Comparison of ENCODE assay signal across 15 cellular contexts in genomic region chr7:29480934-29481625, GRCh38.
DNase-seq lines count a peak whose midpoint lies in the region; ATAC-seq, FAIRE-seq and TF ChIP-seq lines count a peak whose summit lies in the region.
"Had no signal": no experiment of that assay in that cellular context is flagged by ENCODE, and none has a peak within 500 bp of the region (broad histone marks: within the 10 kb centered on the region; RNA-seq: fewer than 3 reads in every experiment).

No MANE protein-coding gene starts in this region.

- H4K20me1 ChIP-seq in HepG2 (ENCODE audit: insufficient read depth, low read length) (no peaks in the 10 kb centered on the region), hepatocyte (ENCODE audit: insufficient read depth, poor library complexity, severe bottlenecking) (no peaks in the 10 kb centered on the region)

- H3K79me2 ChIP-seq in HepG2 (ENCODE audit: insufficient read depth, low read length) (no peaks in the 10 kb centered on the region), hepatocyte (no peaks in the 10 kb centered on the region)

- no peaks in the 10 kb centered on the region for H3K36me3 Mint-ChIP-seq in progenitor cell of endocrine pancreas (ENCODE audit: insufficient read depth)
- H3K36me3 Mint-ChIP-seq: stimulated activated memory B cell treated with anti-CD40 and anti-IgM and Interleukin-4, amounts not matched to agents 10 μg/mL and 1 μg/mL and 100 μg/mL, for 72 hours had no signal

- H3K4me3 ChIP-seq in liver (ENCODE audit: low read depth in 1 of 3, low read length in 3 of 3): no peak overlapping the region
- no peak overlapping the region for H3K4me3 ChIP-seq in HepG2 (replicated peaks in 1 of 3; ENCODE audit: insufficient read depth in 1 of 3, low read depth in 2 of 3, low read length in 3 of 3)
- H3K4me3 ChIP-seq in hepatocyte: no peak overlapping the region
- no peak overlapping the region for H3K4me3 ChIP-seq in colonic mucosa
- H3K4me3 ChIP-seq in MG63: no peak overlapping the region
- H3K4me3 ChIP-seq: mucosa of descending colon had no signal

- no peak for FAIRE-seq in HepG2 (lab: Jason Lieb, UNC)
- FAIRE-seq: GM18507 had no signal

- DNase-seq in HepG2 (ENCODE audit: low spot score) (no peak), hepatocyte (ENCODE audit: low spot score) (no peak), progenitor cell of endocrine pancreas (ENCODE audit: low spot score, unreplicated experiment) (no peak), colonic mucosa (no peak), MG63 (no peak)
- DNase-seq in stimulated activated naive CD8-positive, alpha-beta T cell treated with anti-CD3 and anti-CD28 coated beads, Interleukin-15, amount 100 ng/mL, for 72 hours: no peak
- DNase-seq: activated CD4-positive, alpha-beta T cell treated with anti-CD3 and anti-CD28 coated beads for 36 hours; Calu3; mucosa of descending colon; retina; SIG-M5 had no signal

- peak overlapping the region; percentile 19 to 80 for H3K27ac ChIP-seq in liver (ENCODE audit: low read depth in 1 of 2, low read length in 2 of 2)
- no peak overlapping the region for H3K27ac ChIP-seq in HepG2 (ENCODE audit: extremely low read length, insufficient read depth, low read length)
- peak overlapping the region; percentile 71 for H3K27ac ChIP-seq in hepatocyte
- H3K27ac ChIP-seq in colonic mucosa: no peak overlapping the region

- no peaks in the 10 kb centered on the region for H3K9me3 ChIP-seq in liver (ENCODE audit: control insufficient read depth in 4 of 4, low read length in 3 of 4)
- H3K9me3 ChIP-seq in HepG2 (ENCODE audit: low read length): no peaks in the 10 kb centered on the region
- H3K9me3 ChIP-seq in hepatocyte (ENCODE audit: low read depth): no peaks in the 10 kb centered on the region
- no peaks in the 10 kb centered on the region for H3K9me3 ChIP-seq in colonic mucosa
- no peaks in the 10 kb centered on the region for H3K9me3 ChIP-seq in MG63
- H3K9me3 ChIP-seq: mucosa of descending colon had no signal

- H3K27me3 Mint-ChIP-seq in progenitor cell of endocrine pancreas: peaks cover 3% of the 10 kb centered on the region
- peaks cover 12% of the 10 kb centered on the region for H3K27me3 Mint-ChIP-seq in stimulated activated naive CD8-positive, alpha-beta T cell treated with anti-CD3 and anti-CD28 coated beads, Interleukin-15, amount 100 ng/mL, for 72 hours

- no peak for TF ChIP-seq CTCF in liver (IDR thresholded peaks at IDR 0.05; ENCODE audit: low read depth, low read length, missing input control)
- TF ChIP-seq CTCF in HepG2 (CRISPR knock-in tag; IDR thresholded peaks at IDR 0.05): no peak
- no peak for TF ChIP-seq CTCF in hepatocyte (IDR thresholded peaks at IDR 0.05; ENCODE audit: poor library complexity)
- no peak for TF ChIP-seq CTCF in progenitor cell of endocrine pancreas (IDR thresholded peaks at IDR 0.05; ENCODE audit: unreplicated experiment)
- no peak for TF ChIP-seq CTCF in colonic mucosa (IDR thresholded peaks at IDR 0.05)

- H3K9ac ChIP-seq in liver (ENCODE audit: low read depth in 1 of 2, low read length in 2 of 2) (no peak overlapping the region), HepG2 (ENCODE audit: insufficient read depth, low read depth, low read length) (no peak overlapping the region), colonic mucosa (ENCODE audit: low read depth in 2 of 2, low read length in 2 of 2) (peak overlapping the region in 1 of 2 donors; percentile 42)

- BruUV-seq in HepG2 (replicated peaks; lab: Mats Ljungman, UMichigan): no TSS peak

- H3K4me1 ChIP-seq in liver (ENCODE audit: control insufficient read depth in 4 of 4, insufficient read depth in 4 of 4, low read length in 3 of 4): peaks cover 13 to 39% (median 36%) of the 10 kb centered on the region in 4 donors
- H3K4me1 ChIP-seq in HepG2 (ENCODE audit: insufficient read depth, low read length): peaks cover 85% of the 10 kb centered on the region
- peaks cover 39% of the 10 kb centered on the region for H3K4me1 ChIP-seq in hepatocyte (ENCODE audit: insufficient read depth)
- no peaks in the 10 kb centered on the region for H3K4me1 ChIP-seq in colonic mucosa

- H2AFZ ChIP-seq in HepG2 (ENCODE audit: low read length) (no peak overlapping the region), hepatocyte (peak overlapping the region; percentile 17)

- no peaks in the 10 kb centered on the region for H3K9me2 ChIP-seq in hepatocyte (replicated peaks; ENCODE audit: insufficient read depth)

- TF ChIP-seq RAD21 in liver (IDR thresholded peaks at IDR 0.05) (no peak), HepG2 (CRISPR knock-in tag; IDR thresholded peaks at IDR 0.05) (no peak)

- H3K27ac Mint-ChIP-seq in progenitor cell of endocrine pancreas: peak overlapping the region; percentile 5
- no peak overlapping the region for H3K27ac Mint-ChIP-seq in stimulated activated naive CD8-positive, alpha-beta T cell treated with anti-CD3 and anti-CD28 coated beads, Interleukin-15, amount 100 ng/mL, for 72 hours
- H3K27ac Mint-ChIP-seq: activated CD4-positive, alpha-beta T cell treated with anti-CD3 and anti-CD28 coated beads for 36 hours; stimulated activated memory B cell treated with anti-CD40 and anti-IgM and Interleukin-4, amounts not matched to agents 10 μg/mL and 1 μg/mL and 100 μg/mL, for 72 hours had no signal

- intact Hi-C loops in HepG2 (cut with micrococcal nuclease; ENCODE audit: unreplicated experiment) (loop anchor here (5.0 kb wide), 1 partner anchor 206 kb away; no protein-coding TSS in a partner anchor), colonic mucosa (cut with DNase I) (no loop called here)

- H3K4me2 ChIP-seq in HepG2 (ENCODE audit: low read depth, low read length) (no peak overlapping the region), hepatocyte (peak overlapping the region; percentile 66)

- CTCF ChIA-PET in HepG2 (lab: Yijun Ruan, JAX; ENCODE audit: low intra/inter-chr PET ratio, low total read pairs): no interaction called here

- H3K27me3 ChIP-seq in liver (ENCODE audit: control insufficient read depth in 4 of 4, insufficient read depth in 4 of 4, low read length in 3 of 4) (no peaks in the 10 kb centered on the region), HepG2 (ENCODE audit: control insufficient read depth in 1 of 2, insufficient read depth in 2 of 2, low read length in 2 of 2) (no peaks in the 10 kb centered on the region), hepatocyte (no peaks in the 10 kb centered on the region), colonic mucosa (no peaks in the 10 kb centered on the region), MG63 (no peaks in the 10 kb centered on the region)

- TF ChIP-seq EP300 in HepG2 (IDR thresholded peaks at IDR 0.05; ENCODE audit: low read depth in 2 of 2, low read length in 2 of 2) (no peak), HepG2 (CRISPR knock-in tag; IDR thresholded peaks at IDR 0.05; ENCODE audit: borderline replicate concordance) (no peak)

- ATAC-seq in HepG2: no peak
- ATAC-seq in stimulated activated naive CD8-positive, alpha-beta T cell treated with anti-CD3 and anti-CD28 coated beads, Interleukin-15, amount 100 ng/mL, for 72 hours: no peak
- no peak for ATAC-seq in HG03095 (IDR thresholded peaks at IDR 0.05; ENCODE audit: unreplicated experiment)
- ATAC-seq: activated CD4-positive, alpha-beta T cell treated with anti-CD3 and anti-CD28 coated beads for 36 hours; stimulated activated memory B cell treated with anti-CD40 and anti-IgM and Interleukin-4, amounts not matched to agents 10 μg/mL and 1 μg/mL and 100 μg/mL, for 72 hours had no signal

- H3K4me1 Mint-ChIP-seq in progenitor cell of endocrine pancreas (ENCODE audit: low read depth): peaks cover 57% of the 10 kb centered on the region
- peaks cover 10% of the 10 kb centered on the region for H3K4me1 Mint-ChIP-seq in stimulated activated naive CD8-positive, alpha-beta T cell treated with anti-CD3 and anti-CD28 coated beads, Interleukin-15, amount 100 ng/mL, for 72 hours
- H3K4me1 Mint-ChIP-seq: activated CD4-positive, alpha-beta T cell treated with anti-CD3 and anti-CD28 coated beads for 36 hours had no signal

- in situ Hi-C loops in HepG2 (cut with HindIII; ENCODE audit: extremely low pct_ligation_motif_present, low pct_unique_long_range_greater_than_20kb): no loop called here

- 62% methylated on average over 5 of the region's 5 CpGs for WGBS in liver
- WGBS in HepG2 (ENCODE audit: low lambda C conversion rate): 98% methylated on average over 5 of the region's 5 CpGs
- WGBS in hepatocyte (ENCODE audit: low lambda C conversion rate, missing lambda C conversion rate): 76% methylated on average over 5 of the region's 5 CpGs

- no peaks in the 10 kb centered on the region for H3K9me3 Mint-ChIP-seq in progenitor cell of endocrine pancreas (ENCODE audit: low read depth)
- H3K9me3 Mint-ChIP-seq in stimulated activated naive CD8-positive, alpha-beta T cell treated with anti-CD3 and anti-CD28 coated beads, Interleukin-15, amount 100 ng/mL, for 72 hours: no peaks in the 10 kb centered on the region
- H3K9me3 Mint-ChIP-seq: stimulated activated memory B cell treated with anti-CD40 and anti-IgM and Interleukin-4, amounts not matched to agents 10 μg/mL and 1 μg/mL and 100 μg/mL, for 72 hours had no signal

- no peak for TF ChIP-seq POLR2A in HepG2 (IDR thresholded peaks at IDR 0.05; ENCODE audit: insufficient read depth in 1 of 2, low read depth in 2 of 2, low read length in 2 of 2)

- H3K36me3 ChIP-seq in liver (ENCODE audit: control insufficient read depth in 4 of 4, insufficient read depth in 3 of 4, low read depth in 1 of 4, low read length in 3 of 4) (no peaks in the 10 kb centered on the region), HepG2 (replicated peaks in 1 of 2; ENCODE audit: control insufficient read depth in 1 of 2, insufficient read depth in 2 of 2, low read length in 2 of 2) (no peaks in the 10 kb centered on the region; a peak in 2 of 5 replicates), hepatocyte (replicated peaks; ENCODE audit: insufficient read depth, low read depth) (no peaks in the 10 kb centered on the region), colonic mucosa (no peaks in the 10 kb centered on the region), MG63 (no peaks in the 10 kb centered on the region)

- no peak overlapping the region for H3K4me3 Mint-ChIP-seq in progenitor cell of endocrine pancreas (ENCODE audit: low read depth)
- no peak overlapping the region for H3K4me3 Mint-ChIP-seq in stimulated activated naive CD8-positive, alpha-beta T cell treated with anti-CD3 and anti-CD28 coated beads, Interleukin-15, amount 100 ng/mL, for 72 hours
- H3K4me3 Mint-ChIP-seq: activated CD4-positive, alpha-beta T cell treated with anti-CD3 and anti-CD28 coated beads for 36 hours; stimulated activated memory B cell treated with anti-CD40 and anti-IgM and Interleukin-4, amounts not matched to agents 10 μg/mL and 1 μg/mL and 100 μg/mL, for 72 hours had no signal

- POLR2A ChIA-PET in HepG2 (lab: Yijun Ruan, JAX): interaction anchor here (0.6 to 1.2 kb wide), 2 partner anchors 9 to 11 kb away, joined by 3 read pairs; no protein-coding TSS in a partner anchor

TF ChIP-seq in liver, 16 proteins besides CTCF, POLR2A, EP300 and RAD21 (continues in another document):
- no peak for TF ChIP-seq ATF3 (IDR thresholded peaks at IDR 0.05)

Comparison
In these comparisons a context has a peak if more than half of its experiments do, and no peak if none do; other contexts are left out.
1. H3K27ac ChIP-seq: peak in liver (2 of 2) and hepatocyte (single experiment); none in HepG2 (single experiment) and colonic mucosa (single experiment).